Comparison of ENCODE assay signal across 1 cellular context in genomic region chr19:1569997-1570396, GRCh38.
A peak's percentile ranks its signal among the peaks of the same experiment; 100 is the strongest.
TF ChIP-seq lines count a peak whose summit lies in the region.

No MANE protein-coding gene starts in this region.

TF ChIP-seq in HEK293, 187 proteins besides CTCF, POLR2A, EP300 and RAD21 (continued from another document):
- TF ChIP-seq, protein P1, sequence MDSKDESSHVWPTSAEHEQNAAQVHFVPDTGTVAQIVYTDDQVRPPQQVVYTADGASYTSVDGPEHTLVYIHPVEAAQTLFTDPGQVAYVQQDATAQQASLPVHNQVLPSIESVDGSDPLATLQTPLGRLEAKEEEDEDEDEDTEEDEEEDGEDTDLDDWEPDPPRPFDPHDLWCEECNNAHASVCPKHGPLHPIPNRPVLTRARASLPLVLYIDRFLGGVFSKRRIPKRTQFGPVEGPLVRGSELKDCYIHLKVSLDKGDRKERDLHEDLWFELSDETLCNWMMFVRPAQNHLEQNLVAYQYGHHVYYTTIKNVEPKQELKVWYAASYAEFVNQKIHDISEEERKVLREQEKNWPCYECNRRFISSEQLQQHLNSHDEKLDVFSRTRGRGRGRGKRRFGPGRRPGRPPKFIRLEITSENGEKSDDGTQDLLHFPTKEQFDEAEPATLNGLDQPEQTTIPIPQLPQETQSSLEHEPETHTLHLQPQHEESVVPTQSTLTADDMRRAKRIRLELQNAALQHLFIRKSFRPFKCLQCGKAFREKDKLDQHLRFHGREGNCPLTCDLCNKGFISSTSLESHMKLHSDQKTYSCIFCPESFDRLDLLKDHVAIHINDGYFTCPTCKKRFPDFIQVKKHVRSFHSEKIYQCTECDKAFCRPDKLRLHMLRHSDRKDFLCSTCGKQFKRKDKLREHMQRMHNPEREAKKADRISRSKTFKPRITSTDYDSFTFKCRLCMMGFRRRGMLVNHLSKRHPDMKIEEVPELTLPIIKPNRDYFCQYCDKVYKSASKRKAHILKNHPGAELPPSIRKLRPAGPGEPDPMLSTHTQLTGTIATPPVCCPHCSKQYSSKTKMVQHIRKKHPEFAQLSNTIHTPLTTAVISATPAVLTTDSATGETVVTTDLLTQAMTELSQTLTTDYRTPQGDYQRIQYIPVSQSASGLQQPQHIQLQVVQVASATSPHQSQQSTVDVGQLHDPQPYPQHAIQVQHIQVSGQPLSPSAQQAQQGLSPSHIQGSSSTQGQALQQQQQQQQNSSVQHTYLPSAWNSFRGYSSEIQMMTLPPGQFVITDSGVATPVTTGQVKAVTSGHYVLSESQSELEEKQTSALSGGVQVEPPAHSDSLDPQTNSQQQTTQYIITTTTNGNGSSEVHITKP (tag by site-specific recombination; IDR thresholded peaks at IDR 0.05): peak; percentile 85
- TF ChIP-seq, protein P2, sequence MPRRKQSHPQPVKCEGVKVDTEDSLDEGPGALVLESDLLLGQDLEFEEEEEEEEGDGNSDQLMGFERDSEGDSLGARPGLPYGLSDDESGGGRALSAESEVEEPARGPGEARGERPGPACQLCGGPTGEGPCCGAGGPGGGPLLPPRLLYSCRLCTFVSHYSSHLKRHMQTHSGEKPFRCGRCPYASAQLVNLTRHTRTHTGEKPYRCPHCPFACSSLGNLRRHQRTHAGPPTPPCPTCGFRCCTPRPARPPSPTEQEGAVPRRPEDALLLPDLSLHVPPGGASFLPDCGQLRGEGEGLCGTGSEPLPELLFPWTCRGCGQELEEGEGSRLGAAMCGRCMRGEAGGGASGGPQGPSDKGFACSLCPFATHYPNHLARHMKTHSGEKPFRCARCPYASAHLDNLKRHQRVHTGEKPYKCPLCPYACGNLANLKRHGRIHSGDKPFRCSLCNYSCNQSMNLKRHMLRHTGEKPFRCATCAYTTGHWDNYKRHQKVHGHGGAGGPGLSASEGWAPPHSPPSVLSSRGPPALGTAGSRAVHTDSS (tag by site-specific recombination; IDR thresholded peaks at IDR 0.05): no peak
- TF ChIP-seq ZNF292 (tag by site-specific recombination; IDR thresholded peaks at IDR 0.05; ENCODE audit: borderline replicate concordance, low read depth) (no peak), SCRT1 (tag by site-specific recombination; IDR thresholded peaks at IDR 0.05; ENCODE audit: borderline replicate concordance) (0 out of 2 replicates have a peak, but pooled peaks have one; percentile 39), ZFP37 (tag by site-specific recombination; IDR thresholded peaks at IDR 0.05) (no peak), ZNF2 (tag by site-specific recombination; IDR thresholded peaks at IDR 0.05) (0 out of 2 replicates have a peak, but pooled peaks have one; percentile 69), PRDM1 (tag by site-specific recombination; IDR thresholded peaks at IDR 0.05) (peak; percentile 99)
